In the genomic region with DNA sequence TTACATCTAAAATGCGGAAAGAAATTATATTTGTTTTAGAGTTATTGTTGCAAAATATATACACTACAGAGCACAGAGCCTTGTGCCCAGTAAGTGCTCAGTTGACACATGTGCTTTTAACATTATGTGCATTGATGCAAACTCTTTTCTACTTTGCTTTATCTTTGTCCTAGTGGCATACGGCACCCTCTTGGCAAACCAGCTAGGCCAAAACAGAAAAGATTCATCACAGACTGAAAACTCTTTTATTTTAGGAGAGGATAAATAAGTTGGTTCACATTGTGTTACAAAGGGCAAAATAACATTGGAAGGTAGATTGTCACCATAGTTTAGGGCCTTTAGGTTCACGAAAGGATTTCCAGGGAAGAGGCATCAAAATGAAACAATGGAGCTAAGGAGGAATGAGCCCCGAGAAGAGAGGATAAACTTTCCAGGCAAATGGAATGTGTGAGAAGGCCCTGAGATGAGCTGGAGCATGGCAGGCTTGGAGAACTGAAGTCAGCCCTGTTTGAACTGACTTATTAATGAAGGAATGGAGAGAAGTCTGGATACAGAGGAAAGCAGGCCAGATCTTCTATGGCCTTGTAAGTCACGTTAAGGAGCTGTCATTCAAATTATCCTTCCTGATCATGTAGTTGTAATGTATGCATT, we compare ENCODE assay signal across 28 cellular contexts.
"Had no signal": no experiment of that assay in that cellular context is flagged by ENCODE, and none has a peak within 500 bp of the region (broad histone marks: within the 10 kb centered on the region; RNA-seq: fewer than 3 reads in every experiment).

No MANE protein-coding gene starts in this region.

- H3K27ac ChIP-seq: stomach, suprapubic skin, thoracic aorta, thyroid gland, tibial artery, tibial nerve, transverse colon, upper lobe of left lung, upper lobe of right lung, uterus, vagina had no signal

- DNase-seq: stimulated activated CD4-positive, alpha-beta T cell treated with anti-CD3 and anti-CD28 coated beads, Interleukin-2, amount 100 ng/mL, for 48 hours; stimulated activated CD4-positive, alpha-beta T cell treated with anti-CD3 and anti-CD28 coated beads, Interleukin-4, amount 100 ng/mL, for 1 hour; stimulated activated CD4-positive, alpha-beta T cell treated with anti-CD3 and anti-CD28 coated beads, Interleukin-4, amount 100 ng/mL, for 24 hours; stimulated activated CD4-positive, alpha-beta T cell treated with anti-CD3 and anti-CD28 coated beads, Interleukin-4, amount 100 ng/mL, for 4 hours; stimulated activated CD8-positive, alpha-beta memory T cell treated with anti-CD3 and anti-CD28 coated beads, Interleukin-4, amount 100 ng/mL, for 48 hours; stimulated activated naive B cell treated with anti-CD40 and anti-IgM and Interleukin-4, amounts not matched to agents 10 μg/mL and 1 μg/mL and 100 μg/mL, for 72 hours; stimulated activated naive CD4-positive, alpha-beta T cell; stimulated activated naive CD4-positive, alpha-beta T cell treated with Interleukin-2 at 50 U/mL for 16 hours; stimulated activated naive CD8-positive, alpha-beta T cell treated with anti-CD3 and anti-CD28 coated beads, Interleukin-15, amount 100 ng/mL, for 72 hours; stimulated activated naive CD8-positive, alpha-beta T cell treated with anti-CD3 and anti-CD28 coated beads, Interleukin-15, Interleukin-2, amounts not matched to agents 100 U/mL and 50 U/mL, for 24 hours; stomach; substantia nigra; thyroid gland; tibial artery; transverse colon; trophoblast cell; upper lobe of left lung; upper lobe of right lung; uterus had no signal

- H3K4me1 ChIP-seq: stomach, suprapubic skin, thyroid gland, tibial artery, tibial nerve, transverse colon, upper lobe of left lung, upper lobe of right lung, uterus, vagina had no signal

- H3K36me3 Mint-ChIP-seq: stimulated activated effector memory CD8-positive, alpha-beta T cell treated with anti-CD3 and anti-CD28 coated beads, Interleukin-12 subunit alpha, Interleukin-12 subunit beta, amount 100 ng/mL, for 72 hours; type B pancreatic cell had no signal

- H3K9me3 Mint-ChIP-seq: stimulated activated effector memory CD8-positive, alpha-beta T cell treated with anti-CD3 and anti-CD28 coated beads, Interleukin-12 subunit alpha, Interleukin-12 subunit beta, amount 100 ng/mL, for 72 hours; stimulated activated memory B cell treated with anti-CD40 and anti-IgM and Interleukin-4, amounts not matched to agents 10 μg/mL and 1 μg/mL and 100 μg/mL, for 72 hours; stimulated activated naive CD8-positive, alpha-beta T cell treated with anti-CD3 and anti-CD28 coated beads, Interleukin-15, amount 100 ng/mL, for 72 hours; stimulated activated naive CD8-positive, alpha-beta T cell treated with anti-CD3 and anti-CD28 coated beads, Interleukin-15, Interleukin-2, amounts not matched to agents 100 ng/mL and 50 ng/mL, for 24 hours; type B pancreatic cell had no signal

- H3K27ac Mint-ChIP-seq: stimulated activated effector memory CD8-positive, alpha-beta T cell treated with anti-CD3 and anti-CD28 coated beads, Interleukin-12 subunit alpha, Interleukin-12 subunit beta, amount 100 ng/mL, for 72 hours; stimulated activated memory B cell treated with anti-CD40 and anti-IgM and Interleukin-4, amounts not matched to agents 10 μg/mL and 1 μg/mL and 100 μg/mL, for 72 hours; stimulated activated naive B cell treated with anti-CD40 and anti-IgM and Interleukin-4, amounts not matched to agents 10 μg/mL and 1 μg/mL and 100 μg/mL, for 72 hours; stimulated activated naive CD8-positive, alpha-beta T cell treated with anti-CD3 and anti-CD28 coated beads, Interleukin-15, amount 100 ng/mL, for 72 hours; stimulated activated naive CD8-positive, alpha-beta T cell treated with anti-CD3 and anti-CD28 coated beads, Interleukin-15, Interleukin-2, amounts not matched to agents 100 ng/mL and 50 ng/mL, for 24 hours; type B pancreatic cell had no signal

- H3K27me3 ChIP-seq: suprapubic skin, thyroid gland, tibial nerve, upper lobe of left lung, upper lobe of right lung, uterus, vagina had no signal

- FAIRE-seq: urothelium cell line had no signal

- H3K36me3 ChIP-seq: stomach, suprapubic skin, thoracic aorta, thyroid gland, tibial artery, tibial nerve, transverse colon, upper lobe of left lung, upper lobe of right lung, uterus, vagina had no signal

- H3K9me3 ChIP-seq: stomach, suprapubic skin, thoracic aorta, thyroid gland, tibial artery, tibial nerve, transverse colon, upper lobe of left lung, upper lobe of right lung, uterus, vagina had no signal

- H3K4me3 ChIP-seq: stomach, suprapubic skin, thoracic aorta, thyroid gland, tibial artery, tibial nerve, transverse colon, upper lobe of left lung, upper lobe of right lung, uterus, vagina had no signal

- ATAC-seq: stimulated activated effector memory CD8-positive, alpha-beta T cell treated with anti-CD3 and anti-CD28 coated beads, Interleukin-12 subunit alpha, Interleukin-12 subunit beta, amount 100 ng/mL, for 72 hours; stimulated activated memory B cell treated with anti-CD40 and anti-IgM and Interleukin-4, amounts not matched to agents 10 μg/mL and 1 μg/mL and 100 μg/mL, for 72 hours; stimulated activated naive B cell treated with anti-CD40 and anti-IgM and Interleukin-4, amounts not matched to agents 10 μg/mL and 1 μg/mL and 100 μg/mL, for 72 hours; stimulated activated naive CD8-positive, alpha-beta T cell treated with anti-CD3 and anti-CD28 coated beads, Interleukin-15, amount 100 ng/mL, for 72 hours; stimulated activated naive CD8-positive, alpha-beta T cell treated with anti-CD3 and anti-CD28 coated beads, Interleukin-15, Interleukin-2, amounts not matched to agents 100 U/mL and 50 U/mL, for 24 hours; upper lobe of right lung had no signal
